Comparison of ENCODE assay signal across 17 cellular contexts in the genomic region with DNA sequence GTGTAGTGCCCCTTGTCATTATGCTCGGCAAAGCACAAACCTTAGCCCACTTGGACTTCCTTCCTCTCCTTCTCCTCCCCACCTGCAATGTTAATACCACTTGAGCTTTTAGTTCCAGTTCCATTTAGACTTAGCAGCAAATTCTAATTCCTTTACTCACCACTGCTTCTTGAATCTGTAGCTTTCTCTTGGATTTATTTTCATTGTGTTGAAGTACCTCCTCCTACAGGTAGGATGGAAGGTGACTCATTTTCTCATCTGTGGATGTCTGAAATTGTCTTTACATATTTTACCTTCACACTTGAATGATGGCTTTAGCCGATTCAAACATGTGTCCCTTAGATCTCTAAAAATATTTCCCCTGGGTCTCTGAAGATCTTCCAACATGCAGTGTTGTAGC. TPM values are rescaled to one million over a fixed set of nuclear protein-coding genes. Genes with fewer than 3 reads are reported as not detected.
DNase-seq lines count a peak whose midpoint lies in the region; ATAC-seq, FAIRE-seq and TF ChIP-seq lines count a peak whose summit lies in the region.
"Had no signal": no experiment of that assay in that cellular context is flagged by ENCODE, and none has a peak within 500 bp of the region (broad histone marks: within the 10 kb centered on the region; RNA-seq: fewer than 3 reads in every experiment).

No MANE protein-coding gene starts in this region.

- H3K36me3 Mint-ChIP-seq in stimulated activated memory B cell treated with anti-CD40 and anti-IgM and Interleukin-4, amounts not matched to agents 10 μg/mL and 1 μg/mL and 100 μg/mL, for 72 hours: no peaks in the 10 kb centered on the region
- no peaks in the 10 kb centered on the region for H3K36me3 Mint-ChIP-seq in activated CD4-positive, alpha-beta T cell treated with anti-CD3 and anti-CD28 coated beads, Interleukin-2, amount 10 ng/mL, durations not matched to agents 24 days and 14 days (ENCODE audit: low read depth)
- no peaks in the 10 kb centered on the region for H3K36me3 Mint-ChIP-seq in activated naive CD8-positive, alpha-beta T cell treated with anti-CD3 and anti-CD28 coated beads, Interleukin-2, amount 50 U/mL, for 24 hours (ENCODE audit: low read depth)
- H3K36me3 Mint-ChIP-seq: CD8-positive, alpha-beta memory T cell had no signal

- H3K27me3 ChIP-seq in bronchial epithelial cell (ENCODE audit: control insufficient read depth, insufficient read depth, low read length): no peaks in the 10 kb centered on the region
- no peaks in the 10 kb centered on the region for H3K27me3 ChIP-seq in keratinocyte (ENCODE audit: control insufficient read depth, extremely low read depth, insufficient read depth, low read length)
- H3K27me3 ChIP-seq: BE2C, MG63 had no signal

- H3K9me1 ChIP-seq in keratinocyte (ENCODE audit: control insufficient read depth, extremely low read depth, insufficient read depth, low read length): no peaks in the 10 kb centered on the region

- H3K4me3 ChIP-seq in bronchial epithelial cell (ENCODE audit: low read depth, low read length) (no peak overlapping the region), keratinocyte (ENCODE audit: control insufficient read depth in 2 of 3, extremely low read depth in 1 of 3, insufficient read depth in 2 of 3, low read depth in 1 of 3, low read length in 3 of 3) (no peak overlapping the region), kidney (ENCODE audit: low read length in 2 of 2) (no peak overlapping the region)
- H3K4me3 ChIP-seq: MG63 had no signal

- H4K20me1 ChIP-seq in keratinocyte (ENCODE audit: control insufficient read depth, extremely low read depth, insufficient read depth, low read length): no peaks in the 10 kb centered on the region

- no peak overlapping the region for H2AFZ ChIP-seq in keratinocyte (ENCODE audit: control insufficient read depth, low read length)

- H3K27me3 Mint-ChIP-seq in stimulated activated memory B cell treated with anti-CD40 and anti-IgM and Interleukin-4, amounts not matched to agents 10 μg/mL and 1 μg/mL and 100 μg/mL, for 72 hours: no peaks in the 10 kb centered on the region
- H3K27me3 Mint-ChIP-seq in activated CD4-positive, alpha-beta T cell treated with anti-CD3 and anti-CD28 coated beads, Interleukin-2, amount 10 ng/mL, durations not matched to agents 24 days and 14 days: peaks cover 18% of the 10 kb centered on the region
- no peaks in the 10 kb centered on the region for H3K27me3 Mint-ChIP-seq in activated naive CD8-positive, alpha-beta T cell treated with anti-CD3 and anti-CD28 coated beads, Interleukin-2, amount 50 U/mL, for 24 hours

- dilution Hi-C loops in keratinocyte (cut with MboI; ENCODE audit: extremely low pct_ligation_motif_present, low sequenced_read_pairs): no loop called here

- H3K36me3 ChIP-seq in bronchial epithelial cell (ENCODE audit: control insufficient read depth, insufficient read depth, low read length): no peaks in the 10 kb centered on the region
- H3K36me3 ChIP-seq in keratinocyte (ENCODE audit: control insufficient read depth in 2 of 2, extremely low read depth in 1 of 2, insufficient read depth in 2 of 2, low read length in 2 of 2): no peaks in the 10 kb centered on the region
- no peaks in the 10 kb centered on the region for H3K36me3 ChIP-seq in kidney (ENCODE audit: control insufficient read depth in 1 of 2, insufficient read depth in 2 of 2, low read length in 2 of 2)
- H3K36me3 ChIP-seq: BE2C, MG63 had no signal

- intact Hi-C loops in activated CD4-positive, alpha-beta T cell treated with anti-CD3 and anti-CD28 coated beads, Interleukin-2, amount 10 ng/mL, durations not matched to agents 24 days and 14 days (cut with micrococcal nuclease): no loop called here
- intact Hi-C loops in kidney (cut with DNase I): no loop called here

- H3K4me1 Mint-ChIP-seq in stimulated activated memory B cell treated with anti-CD40 and anti-IgM and Interleukin-4, amounts not matched to agents 10 μg/mL and 1 μg/mL and 100 μg/mL, for 72 hours: peaks cover 27% of the 10 kb centered on the region
- H3K4me1 Mint-ChIP-seq in activated CD4-positive, alpha-beta T cell treated with anti-CD3 and anti-CD28 coated beads, Interleukin-2, amount 10 ng/mL, durations not matched to agents 24 days and 14 days: no peaks in the 10 kb centered on the region
- H3K4me1 Mint-ChIP-seq in activated naive CD8-positive, alpha-beta T cell treated with anti-CD3 and anti-CD28 coated beads, Interleukin-2, amount 50 U/mL, for 24 hours: peaks cover 4% of the 10 kb centered on the region
- H3K4me1 Mint-ChIP-seq: CD8-positive, alpha-beta memory T cell had no signal

- H3K4me3 Mint-ChIP-seq in stimulated activated memory B cell treated with anti-CD40 and anti-IgM and Interleukin-4, amounts not matched to agents 10 μg/mL and 1 μg/mL and 100 μg/mL, for 72 hours: no peak overlapping the region
- H3K4me3 Mint-ChIP-seq in activated CD4-positive, alpha-beta T cell treated with anti-CD3 and anti-CD28 coated beads, Interleukin-2, amount 10 ng/mL, durations not matched to agents 24 days and 14 days: no peak overlapping the region
- H3K4me3 Mint-ChIP-seq in activated naive CD8-positive, alpha-beta T cell treated with anti-CD3 and anti-CD28 coated beads, Interleukin-2, amount 50 U/mL, for 24 hours: no peak overlapping the region

- no peak for ATAC-seq in stimulated activated memory B cell treated with anti-CD40 and anti-IgM and Interleukin-4, amounts not matched to agents 10 μg/mL and 1 μg/mL and 100 μg/mL, for 72 hours
- ATAC-seq in activated naive CD8-positive, alpha-beta T cell treated with anti-CD3 and anti-CD28 coated beads, Interleukin-2, amount 50 U/mL, for 24 hours: no peak
- ATAC-seq: HCT116, Panc1 had no signal

- H3K9me3 Mint-ChIP-seq in stimulated activated memory B cell treated with anti-CD40 and anti-IgM and Interleukin-4, amounts not matched to agents 10 μg/mL and 1 μg/mL and 100 μg/mL, for 72 hours: peaks cover 2% of the 10 kb centered on the region
- no peaks in the 10 kb centered on the region for H3K9me3 Mint-ChIP-seq in activated CD4-positive, alpha-beta T cell treated with anti-CD3 and anti-CD28 coated beads, Interleukin-2, amount 10 ng/mL, durations not matched to agents 24 days and 14 days
- no peaks in the 10 kb centered on the region for H3K9me3 Mint-ChIP-seq in activated naive CD8-positive, alpha-beta T cell treated with anti-CD3 and anti-CD28 coated beads, Interleukin-2, amount 50 U/mL, for 24 hours
- H3K9me3 Mint-ChIP-seq: CD8-positive, alpha-beta memory T cell had no signal

- H3K4me1 ChIP-seq in keratinocyte (ENCODE audit: control insufficient read depth, extremely low read depth, insufficient read depth, low read length) (peaks cover 6% of the 10 kb centered on the region), kidney (ENCODE audit: control insufficient read depth in 1 of 2, insufficient read depth in 1 of 2, low read depth in 1 of 2, low read length in 2 of 2) (peaks cover 18 to 35% of the 10 kb centered on the region in 2 donors)
- H3K4me1 ChIP-seq: BE2C had no signal

- H3K9ac ChIP-seq in keratinocyte (ENCODE audit: control insufficient read depth, extremely low read depth, insufficient read depth, low read length) (no peak overlapping the region), kidney (ENCODE audit: low read length in 2 of 2) (no peak overlapping the region)

- H3K27ac Mint-ChIP-seq in stimulated activated memory B cell treated with anti-CD40 and anti-IgM and Interleukin-4, amounts not matched to agents 10 μg/mL and 1 μg/mL and 100 μg/mL, for 72 hours: peak overlapping the region; percentile 1
- H3K27ac Mint-ChIP-seq in activated CD4-positive, alpha-beta T cell treated with anti-CD3 and anti-CD28 coated beads, Interleukin-2, amount 10 ng/mL, durations not matched to agents 24 days and 14 days: no peak overlapping the region
- H3K27ac Mint-ChIP-seq in activated naive CD8-positive, alpha-beta T cell treated with anti-CD3 and anti-CD28 coated beads, Interleukin-2, amount 50 U/mL, for 24 hours: no peak overlapping the region

- H3K79me2 ChIP-seq in keratinocyte (ENCODE audit: control insufficient read depth, insufficient read depth, low read length): no peaks in the 10 kb centered on the region

- DNase-seq in HPDE6-E6E7 (ENCODE audit: extremely low spot score) (peak; percentile 62), bronchial epithelial cell (ENCODE audit: low read depth) (peak; percentile 58), keratinocyte (ENCODE audit: low read depth, low spot score) (no peak), kidney (no peak), NCI-H1417 (lab: John Stamatoyannopoulos, UW) (no peak)
- no peak for DNase-seq in activated CD4-positive, alpha-beta T cell treated with anti-CD3 and anti-CD28 coated beads, Interleukin-2, amount 10 ng/mL, durations not matched to agents 24 days and 14 days
- DNase-seq in activated naive CD8-positive, alpha-beta T cell treated with anti-CD3 and anti-CD28 coated beads, Interleukin-2, amount 50 U/mL, for 24 hours: no peak
- DNase-seq: BE2C; CD8-positive, alpha-beta memory T cell; MG63; NCI-H1105; NCI-H187; SIG-M5 had no signal

- H3K9me3 ChIP-seq in keratinocyte (ENCODE audit: control insufficient read depth, low read depth, low read length): no peaks in the 10 kb centered on the region
- no peaks in the 10 kb centered on the region for H3K9me3 ChIP-seq in kidney (ENCODE audit: control insufficient read depth in 1 of 2, low read length in 2 of 2)
- H3K9me3 ChIP-seq: BE2C had no signal

- no peak overlapping the region for H3K27ac ChIP-seq in keratinocyte (ENCODE audit: control insufficient read depth, insufficient read depth, low read length)
- H3K27ac ChIP-seq in kidney (ENCODE audit: low read depth in 2 of 2, low read length in 2 of 2): no peak overlapping the region
- H3K27ac ChIP-seq: HL-60 had no signal

- TF ChIP-seq CTCF in bronchial epithelial cell (IDR thresholded peaks at IDR 0.05; ENCODE audit: insufficient read depth, low read length, severe bottlenecking) (no peak), keratinocyte (optimal IDR thresholded peaks at IDR 0.05 in 1 of 3, IDR thresholded peaks at IDR 0.05 in 1 of 3, conservative IDR thresholded peaks at IDR 0.05 in 1 of 3; ENCODE audit: extremely low read depth in 1 of 3, insufficient read depth in 2 of 3, low read length in 3 of 3) (peak in 1 of 3 experiments; percentile 34), kidney (IDR thresholded peaks at IDR 0.05; ENCODE audit: borderline replicate concordance, extremely low read depth, insufficient read depth) (no peak)

- H3K4me2 ChIP-seq in keratinocyte (ENCODE audit: control insufficient read depth, extremely low read depth, insufficient read depth, low read depth, low read length): no peak overlapping the region

- peak; percentile 23 for FAIRE-seq in bronchial epithelial cell (lab: Jason Lieb, UNC)
- FAIRE-seq in keratinocyte (lab: Jason Lieb, UNC): peak; percentile 60
- FAIRE-seq in kidney (lab: Jason Lieb, UNC): no peak

RNA-seq across cellular contexts. Expression of a gene that starts 32.8 kb away (rescaled TPM):
- total RNA-seq in bronchial epithelial cell: 11.8 and 13.8 TPM in 2 replicates
- 4.2 to 6.5 TPM (median 5.4 TPM) in 3 replicates for polyA plus RNA-seq in keratinocyte
- polyA plus RNA-seq in keratinocyte (2011; ENCODE audit: low read depth): 1.3 TPM
- polyA plus RNA-seq in keratinocyte (2011; cell fraction: cytosol; rRNA removed): 3.2 and 6.0 TPM in 2 replicates
- 4.4 and 4.7 TPM in 2 replicates for polyA plus RNA-seq in keratinocyte (2011; cell fraction: nucleus; rRNA removed)
- 1.4 and 8.5 TPM in 2 replicates for polyA plus RNA-seq in keratinocyte (2012; ENCODE audit: low replicate concordance)
- 4.6 to 9.2 TPM (median 5.1 TPM) in 3 replicates for polyA minus RNA-seq in keratinocyte
- 4.2 TPM for polyA minus RNA-seq in keratinocyte (2011; cell fraction: cytosol; rRNA and poly(A)+ RNA removed)
- 2.1 and 3.1 TPM in 2 replicates for polyA minus RNA-seq in keratinocyte (2011; cell fraction: nucleus; rRNA and poly(A)+ RNA removed)
- total RNA-seq in activated CD4-positive, alpha-beta T cell treated with anti-CD3 and anti-CD28 coated beads, Interleukin-2, amount 10 ng/mL, durations not matched to agents 24 days and 14 days: 38.3 and 39.7 TPM in 2 replicates
- total RNA-seq in kidney: 121 TPM
- polyA plus RNA-seq in kidney (ENCODE audit: insufficient read depth, low read depth, low replicate concordance): 167 TPM

Comparison
In these comparisons a context has a peak if more than half of its experiments do, and no peak if none do; other contexts are left out.
1. DNase-seq: peak in HPDE6-E6E7 (single experiment) and bronchial epithelial cell (single experiment); none in keratinocyte (single experiment), activated CD4-positive, alpha-beta T cell treated with anti-CD3 and anti-CD28 coated beads, Interleukin-2, amount 10 ng/mL, durations not matched to agents 24 days and 14 days (single experiment), kidney (single experiment), activated naive CD8-positive, alpha-beta T cell treated with anti-CD3 and anti-CD28 coated beads, Interleukin-2, amount 50 U/mL, for 24 hours (single experiment) and NCI-H1417 (0 of 3).